ENCODE assay signal across 17 cellular contexts in the genomic region with DNA sequence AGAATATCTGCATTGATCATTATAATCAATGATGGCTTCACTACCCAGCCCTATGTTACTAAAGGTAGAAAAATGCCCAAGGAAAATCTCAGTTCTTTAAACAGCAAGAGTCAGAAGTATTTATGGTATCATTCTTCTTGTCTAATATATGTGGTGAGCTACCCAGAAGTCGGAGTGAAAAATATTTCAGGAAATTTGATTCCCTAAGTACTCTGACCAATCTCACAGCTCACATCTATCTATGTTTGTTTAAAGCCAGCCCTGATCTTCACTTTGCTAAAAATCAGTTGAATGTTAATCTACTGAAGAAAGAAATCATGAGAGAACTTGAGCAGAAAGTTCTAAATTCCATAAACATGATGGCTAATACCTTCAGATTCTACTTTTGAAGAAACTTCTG.
A peak's percentile ranks its signal among the peaks of the same experiment; 100 is the strongest.
DNase-seq lines count a peak whose midpoint lies in the region; ATAC-seq and TF ChIP-seq lines count a peak whose summit lies in the region.
"Had no signal": no experiment of that assay in that cellular context is flagged by ENCODE, and none has a peak within 500 bp of the region (broad histone marks: within the 10 kb centered on the region; RNA-seq: fewer than 3 reads in every experiment).

No MANE protein-coding gene starts in this region.

- no peak for TF ChIP-seq CTCF in IMR-90 (conservative IDR thresholded peaks at IDR 0.05; ENCODE audit: low read depth, low read length)
- no peak for TF ChIP-seq CTCF in brain microvascular endothelial cell (IDR thresholded peaks at IDR 0.05; ENCODE audit: low read depth, low read length, missing control alignments)
- no peak for TF ChIP-seq CTCF in upper lobe of left lung (IDR thresholded peaks at IDR 0.05)

- no peak overlapping the region for H2AK9ac ChIP-seq in IMR-90 (replicated peaks; ENCODE audit: low read depth, low read length, poor library complexity)

- H3K9me3 ChIP-seq in IMR-90 (ENCODE audit: control insufficient read depth, insufficient read depth, low read length) (no peaks in the 10 kb centered on the region), upper lobe of left lung (peaks cover 0 to 4% (median 0%) of the 10 kb centered on the region in 4 donors)

- no peak overlapping the region for H3K4me3 ChIP-seq in IMR-90 (ENCODE audit: insufficient read depth, low read depth, low read length)
- H3K4me3 ChIP-seq in brain microvascular endothelial cell (ENCODE audit: low read depth, low read length): no peak overlapping the region
- H3K4me3 ChIP-seq in upper lobe of left lung: no peak overlapping the region
- H3K4me3 ChIP-seq: GM23338 had no signal

- H3K27me3 ChIP-seq in IMR-90 (ENCODE audit: control insufficient read depth, insufficient read depth, low read length) (no peaks in the 10 kb centered on the region), brain microvascular endothelial cell (replicated peaks) (no peaks in the 10 kb centered on the region), upper lobe of left lung (no peaks in the 10 kb centered on the region)

- ATAC-seq in IMR-90 (ENCODE audit: low read depth) (peak; percentile 81), upper lobe of left lung (ENCODE audit: low FRiP score in 2 of 2) (no peak)
- ATAC-seq: GM23338, HCT116 had no signal

- H3K4me1 ChIP-seq in IMR-90 (ENCODE audit: control insufficient read depth, insufficient read depth, low read length): peaks cover 3% of the 10 kb centered on the region
- no peaks in the 10 kb centered on the region for H3K4me1 ChIP-seq in upper lobe of left lung

- no peak overlapping the region for H2AFZ ChIP-seq in IMR-90 (replicated peaks; ENCODE audit: low read length, poor library complexity)
- H2AFZ ChIP-seq: GM23338 had no signal

- no peaks in the 10 kb centered on the region for H3K9me1 ChIP-seq in IMR-90 (ENCODE audit: insufficient read depth, low read length)

- WGBS in IMR-90 (ENCODE audit: extremely low coverage in 2 of 2, insufficient read length in 1 of 2), 2 experiments: no CpG with 5 or more reads among the region's 1 CpG
- 41 to 67% methylated on average over 1 of the region's 1 CpG for WGBS in upper lobe of left lung, 2 donors

- no peak overlapping the region for H4K91ac ChIP-seq in IMR-90 (ENCODE audit: insufficient read depth, low read depth, low read length)

- no peak for TF ChIP-seq EP300 in upper lobe of left lung (IDR thresholded peaks at IDR 0.05)

- TF ChIP-seq POLR2A in IMR-90 (IDR thresholded peaks at IDR 0.05; ENCODE audit: low read depth, low read length) (no peak), upper lobe of left lung (IDR thresholded peaks at IDR 0.05) (no peak)

- BruUV-seq in IMR-90 (replicated peaks; lab: Mats Ljungman, UMichigan): no TSS peak

- no peak overlapping the region for H2BK20ac ChIP-seq in IMR-90 (ENCODE audit: low read depth, low read length)

- no peak overlapping the region for H3K27ac ChIP-seq in IMR-90 (ENCODE audit: insufficient read depth, low read length)
- peak overlapping the region; percentile 70 for H3K27ac ChIP-seq in brain microvascular endothelial cell
- H3K27ac ChIP-seq in upper lobe of left lung: no peak overlapping the region

- H3K4ac ChIP-seq in IMR-90 (ENCODE audit: low read depth, low read length): no peak overlapping the region

- in situ Hi-C loops in IMR-90 (cut with MboI; ENCODE audit: low sequenced_read_pairs) (no loop called here), brain microvascular endothelial cell (cut with HindIII; ENCODE audit: low pct_ligation_motif_present, low sequenced_read_pairs) (no loop called here)

- H3K9ac ChIP-seq in IMR-90 (ENCODE audit: low read depth, low read length): no peak overlapping the region

- POLR2A ChIA-PET in IMR-90 (lab: Charles Lee; ENCODE audit: unreplicated experiment): no interaction called here

- CTCF ChIA-PET in IMR-90 (lab: Yijun Ruan, JAX): no interaction called here

- no peak overlapping the region for H4K5ac ChIP-seq in IMR-90 (ENCODE audit: low read depth, low read length)

- H4K20me1 ChIP-seq in IMR-90 (ENCODE audit: insufficient read depth, low read length): no peaks in the 10 kb centered on the region

- TF ChIP-seq RAD21 in IMR-90 (IDR thresholded peaks at IDR 0.05; ENCODE audit: low read length): no peak

- H3K23ac ChIP-seq in IMR-90 (ENCODE audit: low read depth, low read length): no peak overlapping the region

- H3K36me3 ChIP-seq in IMR-90 (ENCODE audit: control insufficient read depth, insufficient read depth, low read length) (no peaks in the 10 kb centered on the region), brain microvascular endothelial cell (replicated peaks) (no peaks in the 10 kb centered on the region), upper lobe of left lung (no peaks in the 10 kb centered on the region)

- H3K14ac ChIP-seq in IMR-90 (replicated peaks; ENCODE audit: low read depth, low read length): no peak overlapping the region

- H3K4me2 ChIP-seq in IMR-90 (ENCODE audit: low read depth, low read length): no peak overlapping the region
- H3K4me2 ChIP-seq: GM23338 had no signal

- no peak overlapping the region for H3K18ac ChIP-seq in IMR-90 (ENCODE audit: low read depth, low read length)

- intact Hi-C loops in IMR-90 (cut with micrococcal nuclease): no loop called here

- H2BK15ac ChIP-seq in IMR-90 (ENCODE audit: low read depth, low read length): no peak overlapping the region

- H4K8ac ChIP-seq in IMR-90 (ENCODE audit: low read depth in 2 of 2, low read length in 2 of 2): no peak overlapping the region

- no peaks in the 10 kb centered on the region for H3K79me1 ChIP-seq in IMR-90 (ENCODE audit: low read depth in 1 of 2, low read length in 2 of 2)

- no peak overlapping the region for H3K56ac ChIP-seq in IMR-90 (ENCODE audit: extremely low read depth, insufficient read depth, low read length)

- dilution Hi-C loops in IMR-90 (cut with HindIII; ENCODE audit: low sequenced_read_pairs, unreplicated experiment): no loop called here

- no peak overlapping the region for H2BK5ac ChIP-seq in IMR-90 (ENCODE audit: low read depth, low read length, poor library complexity, severe bottlenecking)

- no peak overlapping the region for H2AK5ac ChIP-seq in IMR-90 (ENCODE audit: low read depth, low read length)

- H2BK120ac ChIP-seq in IMR-90 (ENCODE audit: low read depth, low read length): no peak overlapping the region

- peak; percentile 58 for DNase-seq in IMR-90
- DNase-seq in brain microvascular endothelial cell: peak; percentile 26
- DNase-seq in fibroblast of peridontal ligament (ENCODE audit: extremely low read depth): peak; percentile 60
- DNase-seq in OCI-M2 (lab: John Stamatoyannopoulos, UW; ENCODE audit: unreplicated experiment): no peak
- no peak for DNase-seq in upper lobe of left lung
- DNase-seq in NCI-H1417 (lab: John Stamatoyannopoulos, UW): no peak
- DNase-seq in activated CD4-positive, alpha-beta T cell treated with anti-CD3 and anti-CD28 coated beads, Interleukin-2, amount 50 U/mL, for 1 hour: no peak
- DNase-seq: C1 segment of cervical spinal cord; Calu3; CD4-positive, alpha-beta memory T cell; COR-L47; DMS53; DMS79 treated with DMSO at 0.1 percent for 48 hours; GF-D8; H9 had no signal

TF ChIP-seq in IMR-90, 13 proteins besides CTCF, POLR2A, EP300 and RAD21:
- TF ChIP-seq, protein P1, sequence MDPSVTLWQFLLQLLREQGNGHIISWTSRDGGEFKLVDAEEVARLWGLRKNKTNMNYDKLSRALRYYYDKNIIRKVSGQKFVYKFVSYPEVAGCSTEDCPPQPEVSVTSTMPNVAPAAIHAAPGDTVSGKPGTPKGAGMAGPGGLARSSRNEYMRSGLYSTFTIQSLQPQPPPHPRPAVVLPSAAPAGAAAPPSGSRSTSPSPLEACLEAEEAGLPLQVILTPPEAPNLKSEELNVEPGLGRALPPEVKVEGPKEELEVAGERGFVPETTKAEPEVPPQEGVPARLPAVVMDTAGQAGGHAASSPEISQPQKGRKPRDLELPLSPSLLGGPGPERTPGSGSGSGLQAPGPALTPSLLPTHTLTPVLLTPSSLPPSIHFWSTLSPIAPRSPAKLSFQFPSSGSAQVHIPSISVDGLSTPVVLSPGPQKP (IDR thresholded peaks at IDR 0.05; ENCODE audit: borderline replicate concordance, low read depth, low read length): no peak

Comparison
In these comparisons a context has a peak if more than half of its experiments do, and no peak if none do; other contexts are left out.
1. DNase-seq: peak in IMR-90 (single experiment), brain microvascular endothelial cell (single experiment) and fibroblast of peridontal ligament (single experiment); none in OCI-M2 (single experiment), upper lobe of left lung (0 of 2), NCI-H1417 (0 of 3) and activated CD4-positive, alpha-beta T cell treated with anti-CD3 and anti-CD28 coated beads, Interleukin-2, amount 50 U/mL, for 1 hour (single experiment).